In the genomic region with DNA sequence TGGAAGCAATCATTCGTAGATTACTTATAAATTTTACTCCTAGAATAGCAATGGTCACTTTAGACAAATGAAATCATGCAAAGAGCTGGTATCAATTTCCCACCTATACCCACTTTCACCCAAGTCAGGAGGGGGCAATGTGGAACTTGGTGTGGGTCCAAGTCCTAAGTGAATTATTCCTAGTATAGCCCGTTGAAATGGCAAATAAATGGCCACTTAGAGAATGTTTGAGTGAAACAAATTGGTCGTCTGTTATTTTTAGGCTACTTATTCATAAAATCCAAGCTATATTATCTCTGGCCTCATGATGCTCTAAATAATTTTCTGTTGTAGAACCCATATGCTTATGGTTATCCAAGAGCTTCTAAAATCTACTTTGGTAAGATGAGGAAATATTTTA, we compare ENCODE assay signal across 19 cellular contexts.
DNase-seq lines count a peak whose midpoint lies in the region; ATAC-seq, FAIRE-seq and TF ChIP-seq lines count a peak whose summit lies in the region.
"Had no signal": no experiment of that assay in that cellular context is flagged by ENCODE, and none has a peak within 500 bp of the region (broad histone marks: within the 10 kb centered on the region; RNA-seq: fewer than 3 reads in every experiment).

No MANE protein-coding gene starts in this region.

- no peaks in the 10 kb centered on the region for H3K27me3 ChIP-seq in PC-9 (ENCODE audit: insufficient read depth, low read depth)
- H3K27me3 ChIP-seq: Peyer's patch had no signal

- DNase-seq in SHP77 treated with DMSO at 0.1 percent for 48 hours (lab: John Stamatoyannopoulos, UW) (peak; percentile 18), SHP77 (lab: John Stamatoyannopoulos, UW) (no peak), NCI-H2081 treated with DMSO at 0.1 percent for 48 hours (lab: John Stamatoyannopoulos, UW) (peak; percentile 44), PC-9 (no peak), H54 (ENCODE audit: insufficient read length, low spot score) (no peak), NCI-H82 treated with DMSO at 0.1 percent for 48 hours (lab: John Stamatoyannopoulos, UW; ENCODE audit: unreplicated experiment) (no peak)
- DNase-seq: CD4-positive, CD25-positive, alpha-beta regulatory T cell; EL; GF-D8; H7; NCI-H1694 treated with DMSO at 0.1 percent for 48 hours; NCI-H524 treated with DMSO at 0.1 percent for 48 hours; NK-92 treated with Interleukin-12 subunit alpha and Interleukin-12 subunit beta, amount 100 ng/mL, for 24 hours; Peyer's patch; SW 1271; T-helper 17 cell had no signal

- no peaks in the 10 kb centered on the region for H3K79me2 ChIP-seq in PC-9 (ENCODE audit: low read depth)

- no TSS peak for BruUV-seq in PC-9 (replicated peaks; lab: Mats Ljungman, UMichigan)

- H2AFZ ChIP-seq in PC-9, result peak overlapping the region; percentile 54; the same call in 1 of the 2 replicates

- TF ChIP-seq POLR2A in H54 (IDR thresholded peaks at IDR 0.05; ENCODE audit: low read depth, low read length), result no peak

- H3K9me2 ChIP-seq in PC-9 (ENCODE audit: insufficient read depth), result no peaks in the 10 kb centered on the region

- H3K4me2 ChIP-seq in PC-9, result no peak overlapping the region
- H3K4me2 ChIP-seq: A549, KMS-11 had no signal

- intact Hi-C loops in PC-9 (cut with micrococcal nuclease; ENCODE audit: unreplicated experiment), result no loop called here

- no peaks in the 10 kb centered on the region for H3K4me1 ChIP-seq in PC-9 (replicated peaks; ENCODE audit: insufficient read depth)
- H3K4me1 ChIP-seq: A549, Peyer's patch had no signal

- FAIRE-seq in H54 (lab: Jason Lieb, UNC), result no peak
- FAIRE-seq: A549 had no signal

- CTCF ChIA-PET in PC-9 (lab: Charles Lee), result no interaction called here

- POLR2A ChIA-PET in PC-9 (lab: Charles Lee; ENCODE audit: unreplicated experiment), result no interaction called here

- no peaks in the 10 kb centered on the region for H3K36me3 ChIP-seq in PC-9 (ENCODE audit: low read depth)
- H3K36me3 ChIP-seq: Peyer's patch had no signal

- no peaks in the 10 kb centered on the region for H4K20me1 ChIP-seq in PC-9 (ENCODE audit: insufficient read depth)

- no peaks in the 10 kb centered on the region; the same call in 1 of the 2 replicates for H3K9me3 ChIP-seq in PC-9 (ENCODE audit: insufficient read depth, low read depth)
- H3K9me3 ChIP-seq: A549, Peyer's patch had no signal

- no peak overlapping the region for H3K27ac ChIP-seq in PC-9
- H3K27ac ChIP-seq: A549, KMS-11, Peyer's patch had no signal

- no peak for ATAC-seq in HG03432 (IDR thresholded peaks at IDR 0.05; ENCODE audit: unreplicated experiment)
- ATAC-seq: A549, T-helper 17 cell had no signal

- no peaks in the 10 kb centered on the region for H3F3A ChIP-seq in PC-9 (ENCODE audit: insufficient read depth, low read depth)

- H3K4me3 ChIP-seq in PC-9, result no peak overlapping the region
- H3K4me3 ChIP-seq: A549, Peyer's patch had no signal

- no peak for TF ChIP-seq CTCF in PC-9 (conservative IDR thresholded peaks at IDR 0.05)

Comparison
In these comparisons a context has a peak if more than half of its experiments do, and no peak if none do; other contexts are left out.
1. DNase-seq: peak in SHP77 treated with DMSO at 0.1 percent for 48 hours (single experiment) and NCI-H2081 treated with DMSO at 0.1 percent for 48 hours (single experiment); none in SHP77 (0 of 2), PC-9 (0 of 2), H54 (single experiment) and NCI-H82 treated with DMSO at 0.1 percent for 48 hours (single experiment).